Comparison of ENCODE assay signal across 19 cellular contexts in genomic region chr10:28947209-28947608, GRCh38.
DNase-seq lines count a peak whose midpoint lies in the region; ATAC-seq and TF ChIP-seq lines count a peak whose summit lies in the region.
"Had no signal": no experiment of that assay in that cellular context is flagged by ENCODE, and none has a peak within 500 bp of the region (broad histone marks: within the 10 kb centered on the region; RNA-seq: fewer than 3 reads in every experiment).

No MANE protein-coding gene starts in this region.

- no peaks in the 10 kb centered on the region for H3K27me3 Mint-ChIP-seq in Caco-2 (ENCODE audit: insufficient read depth, unreplicated experiment)
- no peaks in the 10 kb centered on the region for H3K27me3 Mint-ChIP-seq in mesothelial cell of epicardium (ENCODE audit: low read depth)

- intact Hi-C loops in Caco-2 (cut with micrococcal nuclease; ENCODE audit: unreplicated experiment) = no loop called here

- H3K9me3 Mint-ChIP-seq in Caco-2 (ENCODE audit: unreplicated experiment) (peaks cover 34% of the 10 kb centered on the region), mesothelial cell of epicardium (peaks cover 17% of the 10 kb centered on the region)

- no peak overlapping the region for H3K4me3 Mint-ChIP-seq in Caco-2 (ENCODE audit: unreplicated experiment)
- H3K4me3 Mint-ChIP-seq in mesothelial cell of epicardium = no peak overlapping the region
- H3K4me3 Mint-ChIP-seq: CD8-positive, alpha-beta memory T cell; effector memory CD8-positive, alpha-beta T cell; stimulated activated naive B cell treated with anti-CD40 and anti-IgM and Interleukin-4, amounts not matched to agents 10 μg/mL and 1 μg/mL and 100 μg/mL, for 72 hours; T-helper 17 cell had no signal

- H3K36me3 Mint-ChIP-seq in Caco-2 (ENCODE audit: insufficient read depth, unreplicated experiment) (peaks cover 12% of the 10 kb centered on the region), mesothelial cell of epicardium (peaks cover 10% of the 10 kb centered on the region)
- H3K36me3 Mint-ChIP-seq: CD8-positive, alpha-beta memory T cell; stimulated activated naive B cell treated with anti-CD40 and anti-IgM and Interleukin-4, amounts not matched to agents 10 μg/mL and 1 μg/mL and 100 μg/mL, for 72 hours had no signal

- no peaks in the 10 kb centered on the region for H3K27me3 ChIP-seq in Caco-2 (replicated peaks; ENCODE audit: control insufficient read depth, insufficient read depth, low read length)

- in situ Hi-C loops in SK-MEL-5 (cut with HindIII; ENCODE audit: low pct_unique_long_range_greater_than_20kb, low sequenced_read_pairs) = no loop called here

- peaks cover 16% of the 10 kb centered on the region for H3K4me1 ChIP-seq in Caco-2

- CTCF ChIA-PET in Caco-2 (lab: Charles Lee) = no interaction called here

- H3K27ac Mint-ChIP-seq in Caco-2 (ENCODE audit: unreplicated experiment) = peak overlapping the region; percentile 11
- H3K27ac Mint-ChIP-seq in mesothelial cell of epicardium = peak overlapping the region; percentile 80
- H3K27ac Mint-ChIP-seq: CD8-positive, alpha-beta memory T cell; effector memory CD8-positive, alpha-beta T cell; stimulated activated naive B cell treated with anti-CD40 and anti-IgM and Interleukin-4, amounts not matched to agents 10 μg/mL and 1 μg/mL and 100 μg/mL, for 72 hours; T-helper 17 cell had no signal

- H3K4me3 ChIP-seq in Caco-2 (ENCODE audit: low read depth, low read length) (no peak overlapping the region), fibroblast of pulmonary artery (replicated peaks; ENCODE audit: low read depth, low read length) (no peak overlapping the region)

- no peak for TF ChIP-seq CTCF in Caco-2 (IDR thresholded peaks at IDR 0.05; ENCODE audit: insufficient read depth in 1 of 2, low read depth in 1 of 2, low read length in 1 of 2, severe bottlenecking in 1 of 2, unreplicated experiment in 1 of 2)
- no peak for TF ChIP-seq CTCF in fibroblast of pulmonary artery (IDR thresholded peaks at IDR 0.05; ENCODE audit: low read length, missing control alignments)
- no peak for TF ChIP-seq CTCF in mesothelial cell of epicardium (IDR thresholded peaks at IDR 0.05; ENCODE audit: unreplicated experiment)

- DNase-seq in Caco-2 (no peak), SK-MEL-5 (ENCODE audit: low read depth, low spot score) (peak; percentile 98), fibroblast of pulmonary artery (ENCODE audit: low read depth) (peak; percentile 75), mesothelial cell of epicardium (ENCODE audit: low spot score in 2 of 2, unreplicated experiment in 2 of 2) (no peak), SKM-1 treated with dmso at 0.1 percent for 144 hours (lab: John Stamatoyannopoulos, UW; ENCODE audit: unreplicated experiment) (no peak), NCI-H510A treated with DMSO at 0.1 percent for 48 hours (lab: John Stamatoyannopoulos, UW) (no peak)
- no peak for DNase-seq in activated naive CD4-positive, alpha-beta T cell (lab: John Stamatoyannopoulos, UW)
- DNase-seq: activated CD4-positive, alpha-beta T cell treated with anti-CD3 and anti-CD28 coated beads, Interleukin-2, amount 50 U/mL, for 4 hours; activated naive CD4-positive, alpha-beta T cell treated with Interleukin-2 at 50 U/mL for 16 hours; aorta; CD8-positive, alpha-beta memory T cell; effector memory CD8-positive, alpha-beta T cell; Karpas-422; NCI-H2029; retina; stimulated activated naive B cell treated with anti-CD40 and anti-IgM and Interleukin-4, amounts not matched to agents 10 μg/mL and 1 μg/mL and 100 μg/mL, for 72 hours; T-helper 17 cell had no signal

- peaks cover 59% of the 10 kb centered on the region for H3K4me1 Mint-ChIP-seq in Caco-2 (ENCODE audit: low read depth, unreplicated experiment)
- H3K4me1 Mint-ChIP-seq in mesothelial cell of epicardium = peaks cover 30% of the 10 kb centered on the region
- H3K4me1 Mint-ChIP-seq: CD8-positive, alpha-beta memory T cell; stimulated activated naive B cell treated with anti-CD40 and anti-IgM and Interleukin-4, amounts not matched to agents 10 μg/mL and 1 μg/mL and 100 μg/mL, for 72 hours; T-helper 17 cell had no signal

- BruUV-seq in Caco-2 (replicated peaks; lab: Mats Ljungman, UMichigan) = no TSS peak

- ATAC-seq in HG02678 (IDR thresholded peaks at IDR 0.05; ENCODE audit: unreplicated experiment) = no peak
- ATAC-seq: effector memory CD8-positive, alpha-beta T cell; stimulated activated naive B cell treated with anti-CD40 and anti-IgM and Interleukin-4, amounts not matched to agents 10 μg/mL and 1 μg/mL and 100 μg/mL, for 72 hours; T-helper 17 cell had no signal

- POLR2A ChIA-PET in Caco-2 (lab: Charles Lee) = no interaction called here

- no peaks in the 10 kb centered on the region for H3K36me3 ChIP-seq in Caco-2 (ENCODE audit: control insufficient read depth, insufficient read depth, low read length)
- H3K36me3 ChIP-seq: neutrophil had no signal

- H3K9me3 ChIP-seq in Caco-2 = no peaks in the 10 kb centered on the region
- H3K9me3 ChIP-seq: neutrophil had no signal

Comparison
In these comparisons a context has a peak if more than half of its experiments do, and no peak if none do; other contexts are left out.
1. DNase-seq: peak in SK-MEL-5 (single experiment) and fibroblast of pulmonary artery (single experiment); none in Caco-2 (0 of 2), mesothelial cell of epicardium (0 of 2), SKM-1 treated with dmso at 0.1 percent for 144 hours (single experiment), NCI-H510A treated with DMSO at 0.1 percent for 48 hours (single experiment) and activated naive CD4-positive, alpha-beta T cell (0 of 4).